In the genomic region with DNA sequence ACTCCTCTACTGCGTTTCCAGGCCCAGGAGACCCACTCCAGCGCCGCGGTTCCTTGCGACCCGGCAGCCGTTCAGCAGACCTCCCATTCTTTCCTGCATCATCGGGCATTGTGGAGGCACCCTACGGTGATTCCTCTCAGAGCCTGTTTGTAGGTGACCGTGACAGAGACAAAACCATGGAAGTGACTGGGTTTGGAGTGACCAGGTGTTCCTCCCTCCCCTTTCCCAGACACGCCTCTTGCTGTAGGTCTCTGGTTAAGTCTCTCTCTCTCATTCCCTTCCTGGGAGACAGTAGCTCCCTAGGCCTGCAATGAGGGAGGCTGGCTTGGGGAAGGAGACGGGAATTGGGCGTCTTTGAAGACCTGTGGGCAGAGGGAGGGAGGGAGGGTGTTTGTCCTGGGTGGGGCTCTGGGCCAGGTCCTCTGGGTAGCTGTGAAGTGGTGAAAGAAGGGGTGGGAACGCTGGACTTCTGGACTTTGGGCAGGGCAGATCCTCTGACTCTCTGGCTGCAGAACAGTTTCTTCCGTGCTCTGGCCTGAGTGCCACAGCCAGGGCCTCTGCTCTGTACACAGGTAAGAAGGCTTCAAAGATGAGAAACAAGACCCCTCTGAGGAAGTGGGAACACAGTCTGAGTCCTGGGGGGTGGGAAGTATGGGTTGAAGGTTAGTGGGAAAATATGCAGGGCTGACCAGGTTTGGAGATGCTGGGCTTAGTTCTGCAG, we compare ENCODE assay signal across 7 cellular contexts. TPM values are rescaled to one million over a fixed set of nuclear protein-coding genes. Genes with fewer than 3 reads are reported as not detected.
DNase-seq lines count a peak whose midpoint lies in the region; ATAC-seq, FAIRE-seq and TF ChIP-seq lines count a peak whose summit lies in the region.

No MANE protein-coding gene starts in this region.

- peak overlapping the region; percentile 95 to 100 (median 99) for H3K27ac Mint-ChIP-seq in naive thymus-derived CD4-positive, alpha-beta T cell

- peaks cover 27 to 49% (median 44%) of the 10 kb centered on the region in 7 donors for H3K4me1 Mint-ChIP-seq in naive thymus-derived CD4-positive, alpha-beta T cell

- H3K4me3 Mint-ChIP-seq in naive thymus-derived CD4-positive, alpha-beta T cell, result peak overlapping the region; percentile 88 to 100 (median 96)

- H3K4me3 ChIP-seq in HEK293 (ENCODE audit: low read depth, low read length) (peak overlapping the region; percentile 96), PC-3 (ENCODE audit: low read length) (peak overlapping the region; percentile 91), endothelial cell of umbilical vein (replicated peaks in 1 of 3; ENCODE audit: insufficient read depth in 1 of 3, low read depth in 1 of 3, low read length in 3 of 3) (peak overlapping the region; percentile 68 to 96 (median 94))
- peak overlapping the region; percentile 80 for H3K4me3 ChIP-seq in naive thymus-derived CD4-positive, alpha-beta T cell (ENCODE audit: low read length)

- CTCF ChIA-PET in HEK293 (lab: Yijun Ruan, JAX) (interaction anchor here (0.6 to 4.6 kb wide), 4 partner anchors 10 to 159 kb away, joined by 6 to 26 read pairs (median 10); no protein-coding TSS in a partner anchor), PC-3 (lab: Charles Lee) (interaction anchor here (0.5 kb wide), 1 partner anchor 64 kb away, joined by 4 read pairs; no protein-coding TSS in a partner anchor), endothelial cell of umbilical vein (lab: Charles Lee) (interaction anchor here (0.6 to 1.8 kb wide), 6 partner anchors 17 to 110 kb away, joined by 3 to 8 read pairs (median 4); a partner anchor contains a TSS)
- CTCF ChIA-PET in naive thymus-derived CD4-positive, alpha-beta T cell (lab: Charles Lee), result no interaction called here

- H3K36me3 ChIP-seq in HEK293 (ENCODE audit: control insufficient read depth in 2 of 2, insufficient read depth in 1 of 2, low read length in 2 of 2), result peaks cover 20 to 56% of the 10 kb centered on the region in 2 experiments; a peak in 2 of 3 replicates
- peaks cover 16% of the 10 kb centered on the region; the same call in 1 of the 2 replicates for H3K36me3 ChIP-seq in PC-3 (ENCODE audit: low read depth, low read length)
- H3K36me3 ChIP-seq in endothelial cell of umbilical vein (ENCODE audit: control insufficient read depth in 2 of 2, extremely low read depth in 1 of 2, insufficient read depth in 2 of 2, low read length in 2 of 2), result no peaks in the 10 kb centered on the region
- peaks cover 0 to 38% (median 0%) of the 10 kb centered on the region in 3 experiments for H3K36me3 ChIP-seq in naive thymus-derived CD4-positive, alpha-beta T cell (ENCODE audit: control insufficient read depth in 2 of 3, insufficient read depth in 3 of 3, low read length in 3 of 3)

- no peaks in the 10 kb centered on the region for H3K9me3 Mint-ChIP-seq in naive thymus-derived CD4-positive, alpha-beta T cell

- no peaks in the 10 kb centered on the region for H3K9me2 ChIP-seq in PC-3 (replicated peaks; ENCODE audit: low read length)

- H3K27ac ChIP-seq in HEK293 (ENCODE audit: extremely low read depth, low read depth, low read length) (peak overlapping the region; percentile 76), PC-3 (ENCODE audit: low read length) (peak overlapping the region; percentile 46), endothelial cell of umbilical vein (ENCODE audit: insufficient read depth, low read depth, low read length) (peak overlapping the region; percentile 91)
- H3K27ac ChIP-seq in naive thymus-derived CD4-positive, alpha-beta T cell (ENCODE audit: low read depth, low read length), result peak overlapping the region; percentile 88

- H3K27me3 ChIP-seq in PC-3 (ENCODE audit: low read length) (no peaks in the 10 kb centered on the region), endothelial cell of umbilical vein (ENCODE audit: control insufficient read depth in 2 of 2, insufficient read depth in 2 of 2, low read length in 2 of 2) (no peaks in the 10 kb centered on the region)
- H3K27me3 ChIP-seq in naive thymus-derived CD4-positive, alpha-beta T cell (ENCODE audit: control insufficient read depth in 2 of 2, insufficient read depth in 2 of 2, low read length in 2 of 2), result no peaks in the 10 kb centered on the region

- H3K9me3 ChIP-seq in HEK293 (ENCODE audit: control insufficient read depth, insufficient read depth, low read depth, low read length), result no peaks in the 10 kb centered on the region
- no peaks in the 10 kb centered on the region for H3K9me3 ChIP-seq in PC-3 (ENCODE audit: low read length)
- H3K9me3 ChIP-seq in endothelial cell of umbilical vein (replicated peaks; ENCODE audit: control insufficient read depth, insufficient read depth, low read length), result no peaks in the 10 kb centered on the region
- H3K9me3 ChIP-seq in naive thymus-derived CD4-positive, alpha-beta T cell (ENCODE audit: control insufficient read depth in 2 of 3, low read length in 3 of 3), result no peaks in the 10 kb centered on the region

- POLR2A ChIA-PET in HEK293 (lab: Yijun Ruan, JAX) (interaction anchor here (0.5 to 2.4 kb wide), 17 partner anchors 9 to 488 kb away, joined by 3 to 32 read pairs (median 7); a partner anchor contains a TSS), PC-3 (lab: Charles Lee; ENCODE audit: unreplicated experiment) (interaction anchor here (0.7 kb wide), 1 partner anchor 653 kb away, joined by 3 read pairs; no protein-coding TSS in a partner anchor), endothelial cell of umbilical vein (lab: Charles Lee) (interaction anchor here (1.1 to 1.5 kb wide), 2 partner anchors 46 to 76 kb away, joined by 3 to 9 read pairs; a partner anchor contains a TSS)
- POLR2A ChIA-PET in naive thymus-derived CD4-positive, alpha-beta T cell (lab: Charles Lee), result interaction anchor here (0.7 to 3.6 kb wide), 12 partner anchors 9 to 130 kb away, joined by 3 to 33 read pairs (median 5); a partner anchor contains a TSS

- H4K20me1 ChIP-seq in PC-3 (ENCODE audit: low read length) (peaks cover 6% of the 10 kb centered on the region; the same call in 1 of the 2 replicates), endothelial cell of umbilical vein (replicated peaks; ENCODE audit: control insufficient read depth, extremely low read depth, insufficient read depth, low read length) (no peaks in the 10 kb centered on the region)

- dilution Hi-C loops in endothelial cell of umbilical vein (cut with MboI; ENCODE audit: extremely low pct_ligation_motif_present, low sequenced_read_pairs), result no loop called here

- DNase-seq in PC-3 (peak; percentile 53), endothelial cell of umbilical vein (ENCODE audit: low read depth, low spot score) (no peak), CD1c-positive myeloid dendritic cell (ENCODE audit: extremely low spot score) (no peak), AG20443 (ENCODE audit: low spot score) (no peak)
- no peak for DNase-seq in naive thymus-derived CD4-positive, alpha-beta T cell

- H3K9ac ChIP-seq in PC-3 (ENCODE audit: low read length), result peak overlapping the region; percentile 93
- peak overlapping the region; percentile 69 for H3K9ac ChIP-seq in endothelial cell of umbilical vein (replicated peaks; ENCODE audit: extremely low read depth, insufficient read depth, low read length)

- no peak for FAIRE-seq in endothelial cell of umbilical vein (lab: Jason Lieb, UNC)

- H2AFZ ChIP-seq in PC-3 (ENCODE audit: low read length), result peak overlapping the region; percentile 98
- H2AFZ ChIP-seq in endothelial cell of umbilical vein (ENCODE audit: low read depth, low read length), result peak overlapping the region; percentile 94

- no peak for TF ChIP-seq CTCF in HEK293 (tag by site-specific recombination; IDR thresholded peaks at IDR 0.05)
- no peak for TF ChIP-seq CTCF in PC-3 (conservative IDR thresholded peaks at IDR 0.05; ENCODE audit: low read depth, low read length)
- TF ChIP-seq CTCF in endothelial cell of umbilical vein (IDR thresholded peaks at IDR 0.05; ENCODE audit: extremely low read depth in 1 of 2, insufficient read depth in 1 of 2, low read depth in 1 of 2, low read length in 2 of 2), result no peak

- peak overlapping the region; percentile 99 for H3K4me2 ChIP-seq in PC-3 (ENCODE audit: low read length)
- peak overlapping the region; percentile 92 for H3K4me2 ChIP-seq in endothelial cell of umbilical vein (ENCODE audit: insufficient read depth, low read length)

- H3K79me2 ChIP-seq in PC-3 (ENCODE audit: low read length), result peaks cover 29% of the 10 kb centered on the region
- peaks cover 12% of the 10 kb centered on the region for H3K79me2 ChIP-seq in endothelial cell of umbilical vein (ENCODE audit: control insufficient read depth, insufficient read depth, low read length)

- H3K36me3 Mint-ChIP-seq in naive thymus-derived CD4-positive, alpha-beta T cell, result peaks cover 9 to 43% (median 21%) of the 10 kb centered on the region in 5 donors

- no peaks in the 10 kb centered on the region for H3K9me1 ChIP-seq in endothelial cell of umbilical vein (replicated peaks; ENCODE audit: control insufficient read depth, extremely low read depth, insufficient read depth, low read length)

- H3K4me1 ChIP-seq in HEK293 (ENCODE audit: control insufficient read depth, insufficient read depth, low read length) (peaks cover 9% of the 10 kb centered on the region), PC-3 (ENCODE audit: insufficient read depth, low read length) (peaks cover 23% of the 10 kb centered on the region), endothelial cell of umbilical vein (ENCODE audit: control insufficient read depth, extremely low read depth, insufficient read depth, low read length) (peaks cover 15% of the 10 kb centered on the region)
- peaks cover 0 to 21% of the 10 kb centered on the region in 2 donors for H3K4me1 ChIP-seq in naive thymus-derived CD4-positive, alpha-beta T cell (ENCODE audit: control insufficient read depth in 2 of 2, insufficient read depth in 2 of 2, low read length in 2 of 2)

- TF ChIP-seq POLR2A in endothelial cell of umbilical vein (IDR thresholded peaks at IDR 0.05; ENCODE audit: low read depth, low read length), result no peak

- intact Hi-C loops in PC-3 (cut with micrococcal nuclease) (no loop called here), endothelial cell of umbilical vein (cut with micrococcal nuclease) (no loop called here)
- intact Hi-C loops in naive thymus-derived CD4-positive, alpha-beta T cell (cut with micrococcal nuclease), result no loop called here

- no peaks in the 10 kb centered on the region for H3F3A ChIP-seq in PC-3 (ENCODE audit: low read length, unreplicated experiment)

- ATAC-seq in PC-3 (peak; percentile 55), HG03354 (IDR thresholded peaks at IDR 0.05; ENCODE audit: poor library complexity, severe bottlenecking, unreplicated experiment) (no peak)
- ATAC-seq in naive thymus-derived CD4-positive, alpha-beta T cell, result no peak

- H3K27me3 Mint-ChIP-seq in naive thymus-derived CD4-positive, alpha-beta T cell, result no peaks in the 10 kb centered on the region

- BruUV-seq in PC-3 (replicated peaks; lab: Mats Ljungman, UMichigan) (no TSS peak), endothelial cell of umbilical vein (replicated peaks; lab: Mats Ljungman, UMichigan) (no TSS peak)

RNA-seq across cellular contexts. Expression of a gene that starts 0.8 kb away (rescaled TPM):
- total RNA-seq in PC-3 (2014; rRNA removed) (17.5 and 18.5 TPM in 2 replicates), endothelial cell of umbilical vein (26.8 and 26.9 TPM in 2 replicates)
- 17.4 and 17.7 TPM in 2 replicates for polyA plus RNA-seq in endothelial cell of umbilical vein
- polyA plus RNA-seq in endothelial cell of umbilical vein (2011; cell fraction: cytosol; rRNA removed), result 11.1 and 13.5 TPM in 2 replicates
- 72.9 and 87.6 TPM in 2 replicates for polyA plus RNA-seq in endothelial cell of umbilical vein (2011; cell fraction: nucleus; rRNA removed)
- polyA plus RNA-seq in endothelial cell of umbilical vein (2012), result 10.5 and 11.6 TPM in 2 replicates
- polyA minus RNA-seq in endothelial cell of umbilical vein, result 19.6 and 21.7 TPM in 2 replicates
- polyA minus RNA-seq in endothelial cell of umbilical vein (2011; cell fraction: cytosol; rRNA and poly(A)+ RNA removed), result 2.6 TPM
- 22.6 and 27.6 TPM in 2 replicates for polyA minus RNA-seq in endothelial cell of umbilical vein (2011; cell fraction: nucleus; rRNA and poly(A)+ RNA removed)
- 10 to 100 TPM; 16.5 to 56.9 (median 42.5) TPM for total RNA-seq in naive thymus-derived CD4-positive, alpha-beta T cell
- polyA plus RNA-seq in naive thymus-derived CD4-positive, alpha-beta T cell, result 10 to 100 TPM; 11.6 to 12.7 TPM

RNA-seq across cellular contexts. Expression of a gene that starts 1.0 kb away (rescaled TPM):
- total RNA-seq in PC-3 (2014; rRNA removed) (59.8 and 63.9 TPM in 2 replicates), endothelial cell of umbilical vein (59.7 and 63.6 TPM in 2 replicates)
- 37.6 and 43.1 TPM in 2 replicates for polyA plus RNA-seq in endothelial cell of umbilical vein
- 25.3 and 31.9 TPM in 2 replicates for polyA plus RNA-seq in endothelial cell of umbilical vein (2011; cell fraction: cytosol; rRNA removed)
- polyA plus RNA-seq in endothelial cell of umbilical vein (2011; cell fraction: nucleus; rRNA removed), result 30.7 and 32.7 TPM in 2 replicates
- 52.2 and 62.8 TPM in 2 replicates for polyA plus RNA-seq in endothelial cell of umbilical vein (2012)
- polyA minus RNA-seq in endothelial cell of umbilical vein, result 21.9 and 22.7 TPM in 2 replicates
- polyA minus RNA-seq in endothelial cell of umbilical vein (2011; cell fraction: cytosol; rRNA and poly(A)+ RNA removed), result 46.4 TPM
- polyA minus RNA-seq in endothelial cell of umbilical vein (2011; cell fraction: nucleus; rRNA and poly(A)+ RNA removed), result 7.6 and 10.0 TPM in 2 replicates
- total RNA-seq in naive thymus-derived CD4-positive, alpha-beta T cell, result 10 to 100 TPM; 32.0 to 57.5 (median 47.7) TPM
- 10 to 100 TPM; 48.4 to 58.6 TPM for polyA plus RNA-seq in naive thymus-derived CD4-positive, alpha-beta T cell

RNA-seq across cellular contexts. Expression of a gene that starts 6.5 kb away (rescaled TPM):
- total RNA-seq in PC-3 (2014; rRNA removed) (17.5 and 18.6 TPM in 2 replicates), endothelial cell of umbilical vein (29.4 and 29.7 TPM in 2 replicates)
- 33.7 and 35.4 TPM in 2 replicates for polyA plus RNA-seq in endothelial cell of umbilical vein
- polyA plus RNA-seq in endothelial cell of umbilical vein (2011; cell fraction: cytosol; rRNA removed), result 20.1 and 24.1 TPM in 2 replicates
- 84.7 and 101 TPM in 2 replicates for polyA plus RNA-seq in endothelial cell of umbilical vein (2011; cell fraction: nucleus; rRNA removed)
- 18.2 and 25.1 TPM in 2 replicates for polyA plus RNA-seq in endothelial cell of umbilical vein (2012)
- 47.5 and 57.7 TPM in 2 replicates for polyA minus RNA-seq in endothelial cell of umbilical vein
- polyA minus RNA-seq in endothelial cell of umbilical vein (2011; cell fraction: cytosol; rRNA and poly(A)+ RNA removed), result 4.8 TPM
- polyA minus RNA-seq in endothelial cell of umbilical vein (2011; cell fraction: nucleus; rRNA and poly(A)+ RNA removed), result 21.7 and 28.9 TPM in 2 replicates
- 10 to 100 TPM in 4 of 5 experiments, 1 to 10 TPM in 1; 9.8 to 14.5 (median 12.7) TPM for total RNA-seq in naive thymus-derived CD4-positive, alpha-beta T cell
- polyA plus RNA-seq in naive thymus-derived CD4-positive, alpha-beta T cell, result 1 to 10 TPM; 2.9 to 4.0 TPM

RNA-seq across cellular contexts. Expression of a gene that starts 15.9 kb away (rescaled TPM):
- 48.1 and 69.1 TPM in 2 replicates for total RNA-seq in PC-3 (2014; rRNA removed)
- total RNA-seq in endothelial cell of umbilical vein, result 65.3 and 65.6 TPM in 2 replicates
- 41.9 and 44.6 TPM in 2 replicates for polyA plus RNA-seq in endothelial cell of umbilical vein
- 32.6 and 39.7 TPM in 2 replicates for polyA plus RNA-seq in endothelial cell of umbilical vein (2011; cell fraction: cytosol; rRNA removed)
- polyA plus RNA-seq in endothelial cell of umbilical vein (2011; cell fraction: nucleus; rRNA removed), result 74.4 and 87.1 TPM in 2 replicates
- 37.1 and 52.6 TPM in 2 replicates for polyA plus RNA-seq in endothelial cell of umbilical vein (2012)
- 63.3 and 69.4 TPM in 2 replicates for polyA minus RNA-seq in endothelial cell of umbilical vein
- not detected for polyA minus RNA-seq in endothelial cell of umbilical vein (2011; cell fraction: cytosol; rRNA and poly(A)+ RNA removed)
- polyA minus RNA-seq in endothelial cell of umbilical vein (2011; cell fraction: nucleus; rRNA and poly(A)+ RNA removed), result 28.8 and 32.0 TPM in 2 replicates
- 1 to 10 TPM in 4 of 5 experiments, under 1 TPM in 1; 0.51 to 3.5 (median 1.4) TPM for total RNA-seq in naive thymus-derived CD4-positive, alpha-beta T cell
- polyA plus RNA-seq in naive thymus-derived CD4-positive, alpha-beta T cell, result under 1 TPM; 0.31 to 0.38 TPM

RNA-seq across cellular contexts. Expression of a gene that starts 38.8 kb away (rescaled TPM):
- 120 and 133 TPM in 2 replicates for total RNA-seq in PC-3 (2014; rRNA removed)
- 103 TPM in 2 replicates for total RNA-seq in endothelial cell of umbilical vein
- 35.9 and 40.2 TPM in 2 replicates for polyA plus RNA-seq in endothelial cell of umbilical vein
- 70.6 and 81.0 TPM in 2 replicates for polyA plus RNA-seq in endothelial cell of umbilical vein (2011; cell fraction: cytosol; rRNA removed)
- 35.0 and 42.6 TPM in 2 replicates for polyA plus RNA-seq in endothelial cell of umbilical vein (2011; cell fraction: nucleus; rRNA removed)
- polyA plus RNA-seq in endothelial cell of umbilical vein (2012), result 59.9 and 97.5 TPM in 2 replicates
- 41.5 and 43.0 TPM in 2 replicates for polyA minus RNA-seq in endothelial cell of umbilical vein
- polyA minus RNA-seq in endothelial cell of umbilical vein (2011; cell fraction: cytosol; rRNA and poly(A)+ RNA removed), result 29.6 TPM
- polyA minus RNA-seq in endothelial cell of umbilical vein (2011; cell fraction: nucleus; rRNA and poly(A)+ RNA removed), result 9.0 and 11.0 TPM in 2 replicates
- total RNA-seq in naive thymus-derived CD4-positive, alpha-beta T cell, result 10 to 100 TPM; 25.4 to 66.3 (median 48.4) TPM
- 10 to 100 TPM; 56.0 to 89.6 TPM for polyA plus RNA-seq in naive thymus-derived CD4-positive, alpha-beta T cell
